ENCODE assay signal across 1 cellular context in the genomic region with DNA sequence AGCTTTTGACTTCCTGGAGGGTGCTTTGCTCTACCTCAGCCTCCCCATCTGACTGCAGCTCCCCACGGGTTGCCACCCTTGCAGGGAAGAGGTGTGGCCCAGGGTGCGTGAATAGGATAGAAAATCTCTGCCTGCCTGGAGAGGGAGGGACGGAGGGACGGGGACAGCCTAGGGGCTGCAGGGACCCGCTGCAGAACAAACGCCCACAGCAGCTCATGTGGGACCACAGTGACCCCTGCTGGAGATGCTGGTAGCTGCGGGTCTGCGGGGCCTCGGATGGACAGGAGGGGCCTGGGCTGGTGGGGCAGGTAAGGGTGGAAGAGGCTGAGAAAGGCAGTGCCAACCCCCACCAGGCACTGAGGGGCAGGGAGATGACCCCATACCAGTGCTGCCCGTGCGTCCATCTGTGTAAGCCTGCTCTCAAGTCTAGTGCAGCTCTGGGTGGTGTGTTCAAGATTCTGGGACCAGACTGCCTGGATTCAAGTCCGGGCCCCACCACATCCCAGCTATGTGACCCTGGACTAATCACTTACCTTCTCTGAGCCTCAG.
TF ChIP-seq lines count a peak whose summit lies in the region.

No MANE protein-coding gene starts in this region.

TF ChIP-seq in K562, 482 proteins besides CTCF, POLR2A, EP300 and RAD21 (continued from another document):
- no peak for TF ChIP-seq ZNF124 (CRISPR knock-in tag; IDR thresholded peaks at IDR 0.05)
- TF ChIP-seq, protein P1, sequence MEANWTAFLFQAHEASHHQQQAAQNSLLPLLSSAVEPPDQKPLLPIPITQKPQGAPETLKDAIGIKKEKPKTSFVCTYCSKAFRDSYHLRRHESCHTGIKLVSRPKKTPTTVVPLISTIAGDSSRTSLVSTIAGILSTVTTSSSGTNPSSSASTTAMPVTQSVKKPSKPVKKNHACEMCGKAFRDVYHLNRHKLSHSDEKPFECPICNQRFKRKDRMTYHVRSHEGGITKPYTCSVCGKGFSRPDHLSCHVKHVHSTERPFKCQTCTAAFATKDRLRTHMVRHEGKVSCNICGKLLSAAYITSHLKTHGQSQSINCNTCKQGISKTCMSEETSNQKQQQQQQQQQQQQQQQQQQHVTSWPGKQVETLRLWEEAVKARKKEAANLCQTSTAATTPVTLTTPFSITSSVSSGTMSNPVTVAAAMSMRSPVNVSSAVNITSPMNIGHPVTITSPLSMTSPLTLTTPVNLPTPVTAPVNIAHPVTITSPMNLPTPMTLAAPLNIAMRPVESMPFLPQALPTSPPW (CRISPR knock-in tag; IDR thresholded peaks at IDR 0.05), result peak; percentile 51
- TF ChIP-seq KLF13 (tag; IDR thresholded peaks at IDR 0.05; ENCODE audit: borderline replicate concordance, low read depth), result peak; percentile 57; the same call in 1 of the 2 replicates
- TF ChIP-seq, protein P2, sequence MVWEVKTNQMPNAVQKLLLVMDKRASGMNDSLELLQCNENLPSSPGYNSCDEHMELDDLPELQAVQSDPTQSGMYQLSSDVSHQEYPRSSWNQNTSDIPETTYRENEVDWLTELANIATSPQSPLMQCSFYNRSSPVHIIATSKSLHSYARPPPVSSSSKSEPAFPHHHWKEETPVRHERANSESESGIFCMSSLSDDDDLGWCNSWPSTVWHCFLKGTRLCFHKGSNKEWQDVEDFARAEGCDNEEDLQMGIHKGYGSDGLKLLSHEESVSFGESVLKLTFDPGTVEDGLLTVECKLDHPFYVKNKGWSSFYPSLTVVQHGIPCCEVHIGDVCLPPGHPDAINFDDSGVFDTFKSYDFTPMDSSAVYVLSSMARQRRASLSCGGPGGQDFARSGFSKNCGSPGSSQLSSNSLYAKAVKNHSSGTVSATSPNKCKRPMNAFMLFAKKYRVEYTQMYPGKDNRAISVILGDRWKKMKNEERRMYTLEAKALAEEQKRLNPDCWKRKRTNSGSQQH (CRISPR knock-in tag; IDR thresholded peaks at IDR 0.05), result no peak
- TF ChIP-seq TFAP4 (CRISPR knock-in tag; IDR thresholded peaks at IDR 0.05; ENCODE audit: borderline replicate concordance), result peak; percentile 56; the same call in 1 of the 2 replicates
- TF ChIP-seq ZBTB7A (IDR thresholded peaks at IDR 0.05; ENCODE audit: borderline replicate concordance, control insufficient read depth, low read depth, low read length), result peak; percentile 97
- TF ChIP-seq CC2D1A (IDR thresholded peaks at IDR 0.05), result peak; percentile 43; the same call in 1 of the 2 replicates
- TF ChIP-seq TSC22D4 (tag; IDR thresholded peaks at IDR 0.05), result no peak
- peak; percentile 32; the same call in 1 of the 2 replicates for TF ChIP-seq CTBP1 (IDR thresholded peaks at IDR 0.05; ENCODE audit: borderline replicate concordance)
- no peak for TF ChIP-seq MYC (IDR thresholded peaks at IDR 0.05; ENCODE audit: low read depth, low read length)
- TF ChIP-seq MYC (CRISPR knock-in tag; IDR thresholded peaks at IDR 0.05; ENCODE audit: borderline replicate concordance, low read depth), result no peak
- no peak for TF ChIP-seq MAFF (IDR thresholded peaks at IDR 0.05; ENCODE audit: low read length)
- 0 out of 2 replicates have a peak, but pooled peaks have one; percentile 1 for TF ChIP-seq SMARCA5 (IDR thresholded peaks at IDR 0.05)
- no peak for TF ChIP-seq PYGO2 (tag; IDR thresholded peaks at IDR 0.05)
- no peak for TF ChIP-seq ZZZ3 (IDR thresholded peaks at IDR 0.05)
- TF ChIP-seq SMC3 (conservative IDR thresholded peaks at IDR 0.05; ENCODE audit: insufficient read depth, low read depth, low read length), result peak; percentile 86
- TF ChIP-seq PCBP1 (IDR thresholded peaks at IDR 0.05; ENCODE audit: low read depth, low read length, poor library complexity, severe bottlenecking), result no peak
- peak; percentile 73 for TF ChIP-seq DEAF1 (CRISPR knock-in tag; IDR thresholded peaks at IDR 0.05)
- TF ChIP-seq TEAD1 (CRISPR knock-in tag; IDR thresholded peaks at IDR 0.05), result 0 out of 4 replicates have a peak, but pooled peaks of 1 of the 2 experiments have one; percentile 33
- TF ChIP-seq YY1 (IDR thresholded peaks at IDR 0.05; ENCODE audit: borderline replicate concordance in 1 of 3, control insufficient read depth in 1 of 3, extremely low read depth in 1 of 3, insufficient read depth in 3 of 3, insufficient read length in 1 of 3, insufficient replicate concordance in 2 of 3, low read depth in 1 of 3, low read length in 2 of 3), result peak in 1 of 3 experiments; percentile 31
- no peak for TF ChIP-seq TAL1 (IDR thresholded peaks at IDR 0.05)
- no peak for TF ChIP-seq ZNF785 (CRISPR knock-in tag; IDR thresholded peaks at IDR 0.05)
- TF ChIP-seq PBX2 (CRISPR knock-in tag; IDR thresholded peaks at IDR 0.05; ENCODE audit: low read depth), result no peak
- no peak for TF ChIP-seq PBX2 (tag; conservative IDR thresholded peaks at IDR 0.05; ENCODE audit: low read depth)
- no peak for TF ChIP-seq ZSCAN29 (IDR thresholded peaks at IDR 0.05)
- TF ChIP-seq CREM (IDR thresholded peaks at IDR 0.05; ENCODE audit: low read depth), result peak; percentile 31; the same call in 1 of the 2 replicates
- no peak for TF ChIP-seq COPS2 (conservative IDR thresholded peaks at IDR 0.05)
